36 cellular contexts compared by ENCODE assay signal in the genomic region with DNA sequence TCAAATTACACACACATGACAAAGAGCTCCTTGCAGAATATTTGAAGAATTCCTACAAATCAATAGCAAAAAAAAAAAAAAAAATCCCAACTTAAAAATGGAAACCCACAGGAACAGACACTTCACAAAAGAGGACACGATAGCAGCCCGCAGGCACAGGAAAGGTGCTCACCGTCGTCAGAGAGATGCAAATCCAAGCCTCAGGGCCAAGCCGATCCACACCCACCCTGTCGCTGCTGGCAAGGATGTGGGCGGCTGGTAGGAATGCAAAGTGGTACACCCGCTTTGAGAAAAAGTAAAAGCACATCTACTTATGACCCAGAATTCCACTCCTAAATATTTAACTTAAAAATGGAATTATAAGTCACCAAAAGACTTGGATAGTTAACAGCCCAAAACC. TPM values are rescaled to one million over a fixed set of nuclear protein-coding genes. Genes with fewer than 3 reads are reported as not detected.
"Had no signal": no experiment of that assay in that cellular context is flagged by ENCODE, and none has a peak within 500 bp of the region (broad histone marks: within the 10 kb centered on the region; RNA-seq: fewer than 3 reads in every experiment).

No MANE protein-coding gene starts in this region.

- H3K9me3 Mint-ChIP-seq: immature natural killer cell had no signal

- H3K4me3 Mint-ChIP-seq: immature natural killer cell; mesothelial cell of epicardium; nephron; neural progenitor cell; stimulated activated naive B cell treated with anti-CD40 and anti-IgM and Interleukin-4, amounts not matched to agents 10 μg/mL and 1 μg/mL and 100 μg/mL, for 72 hours had no signal

- H3K9me3 ChIP-seq: heart left ventricle, left ventricle myocardium inferior, neutrophil, psoas muscle, right atrium auricular region, right lobe of liver, testis, thyroid gland, transverse colon, vagina had no signal

- H3K36me3 Mint-ChIP-seq: immature natural killer cell; mesothelial cell of epicardium; naive B cell; neural progenitor cell; stimulated activated naive B cell treated with anti-CD40 and anti-IgM and Interleukin-4, amounts not matched to agents 10 μg/mL and 1 μg/mL and 100 μg/mL, for 72 hours had no signal

- H3K27ac ChIP-seq: heart left ventricle, left ventricle myocardium inferior, neural progenitor cell, neutrophil, parathyroid adenoma, psoas muscle, right atrium auricular region, right lobe of liver, stomach, testis, thyroid gland, transverse colon, upper lobe of left lung, vagina had no signal

- H3K4me1 ChIP-seq: heart left ventricle, left ventricle myocardium inferior, neural progenitor cell, parathyroid adenoma, psoas muscle, right atrium auricular region, right lobe of liver, stomach, testis, thyroid gland, transverse colon, upper lobe of left lung, vagina had no signal

- H3K4me3 ChIP-seq: heart left ventricle, left ventricle myocardium inferior, lung, neural progenitor cell, psoas muscle, right atrium auricular region, right lobe of liver, smooth muscle cell, stomach, testis, thyroid gland, transverse colon, upper lobe of left lung, vagina had no signal

- H3K4me1 Mint-ChIP-seq: immature natural killer cell; mesothelial cell of epicardium; naive B cell; nephron; stimulated activated naive B cell treated with anti-CD40 and anti-IgM and Interleukin-4, amounts not matched to agents 10 μg/mL and 1 μg/mL and 100 μg/mL, for 72 hours had no signal

- ATAC-seq: heart left ventricle; psoas muscle; right lobe of liver; stimulated activated naive B cell treated with anti-CD40 and anti-IgM and Interleukin-4, amounts not matched to agents 10 μg/mL and 1 μg/mL and 100 μg/mL, for 72 hours; stimulated activated naive CD8-positive, alpha-beta T cell treated with anti-CD3 and anti-CD28 coated beads, Interleukin-15, Interleukin-2, amounts not matched to agents 100 U/mL and 50 U/mL, for 24 hours had no signal

- H3K27ac Mint-ChIP-seq: immature natural killer cell; mesothelial cell of epicardium; naive B cell; nephron; neural progenitor cell; stimulated activated naive B cell treated with anti-CD40 and anti-IgM and Interleukin-4, amounts not matched to agents 10 μg/mL and 1 μg/mL and 100 μg/mL, for 72 hours had no signal

- H3K36me3 ChIP-seq: heart left ventricle, left ventricle myocardium inferior, neural progenitor cell, neutrophil, right atrium auricular region, right lobe of liver, stomach, thyroid gland, transverse colon, upper lobe of left lung, vagina had no signal

- DNase-seq: hypothalamus; immature natural killer cell; left ventricle myocardium inferior; mesendoderm; naive B cell; occipital lobe; right lobe of liver; stimulated activated CD4-positive, alpha-beta T cell treated with anti-CD3 and anti-CD28 coated beads, Interleukin-12 subunit alpha, Interleukin-12 subunit beta, amount 100 ng/mL, for 4 hours; stimulated activated CD4-positive, alpha-beta T cell treated with anti-CD3 and anti-CD28 coated beads, Interleukin-15, amount 100 ng/mL, for 24 hours; stimulated activated CD4-positive, alpha-beta T cell treated with anti-CD3 and anti-CD28 coated beads, Interleukin-2, amount 100 ng/mL, for 24 hours; stimulated activated CD4-positive, alpha-beta T cell treated with anti-CD3 and anti-CD28 coated beads, Interleukin-4, amount 100 ng/mL, for 1 hour; stimulated activated naive B cell treated with anti-CD40 and anti-IgM and Interleukin-4, amounts not matched to agents 10 μg/mL and 1 μg/mL and 100 μg/mL, for 72 hours; stimulated activated naive CD8-positive, alpha-beta T cell treated with anti-CD3 and anti-CD28 coated beads, Interleukin-15, Interleukin-2, amounts not matched to agents 100 U/mL and 50 U/mL, for 24 hours; stomach; testis; thyroid gland; transverse colon had no signal

- H3K27me3 ChIP-seq: neural progenitor cell, neutrophil, right atrium auricular region, right lobe of liver, testis, thyroid gland, transverse colon, upper lobe of left lung, vagina had no signal

RNA-seq across cellular contexts. Expression of a gene that starts 10.8 kb away (rescaled TPM):
- total RNA-seq: heart left ventricle, kidney epithelial cell, left ventricle myocardium inferior, lung, mononuclear cell, occipital lobe, osteocyte, posterior vena cava, psoas muscle, renal cortical epithelial cell, right atrium auricular region, right lobe of liver, skeletal muscle tissue, stomach, thyroid gland, transverse colon, upper lobe of left lung, urinary bladder, vagina had no signal
- polyA plus RNA-seq: heart left ventricle, immature natural killer cell, lung, psoas muscle, stomach, urinary bladder had no signal

RNA-seq across cellular contexts. Expression of a gene that starts 25.3 kb away (rescaled TPM):
- total RNA-seq: heart left ventricle, kidney epithelial cell, left ventricle myocardium inferior, lung, mesothelial cell of epicardium, mononuclear cell, occipital lobe, osteocyte, posterior vena cava, psoas muscle, renal cortical epithelial cell, right atrium auricular region, right lobe of liver, smooth muscle cell, stomach, thyroid gland, transverse colon, upper lobe of left lung, urinary bladder, vagina had no signal
- polyA plus RNA-seq: heart left ventricle, immature natural killer cell, lung, psoas muscle, smooth muscle cell, stomach, urinary bladder had no signal

RNA-seq across cellular contexts. Expression of a gene that starts 28.0 kb away (rescaled TPM):
- total RNA-seq: kidney epithelial cell, mesothelial cell of epicardium, osteocyte, renal cortical epithelial cell, right lobe of liver, smooth muscle cell, vagina had no signal
- polyA plus RNA-seq: immature natural killer cell, smooth muscle cell had no signal

RNA-seq across cellular contexts. Expression of a gene that starts 34.6 kb away (rescaled TPM):
- total RNA-seq: heart left ventricle, kidney epithelial cell, left ventricle myocardium inferior, lung, mesothelial cell of epicardium, mononuclear cell, occipital lobe, osteocyte, posterior vena cava, psoas muscle, renal cortical epithelial cell, right atrium auricular region, right lobe of liver, skeletal muscle tissue, smooth muscle cell, stomach, thyroid gland, transverse colon, upper lobe of left lung, urinary bladder, vagina had no signal
- polyA plus RNA-seq: heart left ventricle, immature natural killer cell, lung, psoas muscle, smooth muscle cell, stomach, urinary bladder had no signal
